In genomic region chr9:132937463-132937901, GRCh38 we compare ENCODE assay signal across 22 cellular contexts. TPM values are rescaled to one million over a fixed set of nuclear protein-coding genes. Genes with fewer than 3 reads are reported as not detected.
DNase-seq lines count a peak whose midpoint lies in the region; ATAC-seq and TF ChIP-seq lines count a peak whose summit lies in the region.
"Had no signal": no experiment of that assay in that cellular context is flagged by ENCODE, and none has a peak within 500 bp of the region (broad histone marks: within the 10 kb centered on the region; RNA-seq: fewer than 3 reads in every experiment).

No MANE protein-coding gene starts in this region.

- no peaks in the 10 kb centered on the region for H3K9me2 ChIP-seq in HCT116 (ENCODE audit: insufficient read depth)
- H3K9me2 ChIP-seq: SK-N-SH had no signal

- no peak overlapping the region for H2AFZ ChIP-seq in HCT116 (ENCODE audit: low read depth, low read length, poor library complexity, severe bottlenecking)

- RAD21 ChIA-PET in HCT116 (lab: Charles Lee; ENCODE audit: low non-redundant PET in 1 of 2, low total read pairs in 2 of 2, uncharacterized antibody in 2 of 2, unreplicated experiment in 2 of 2) = no interaction called here

- H3K27ac ChIP-seq in HCT116 (ENCODE audit: low read depth, low read length) (no peak overlapping the region), RWPE2 (ENCODE audit: poor library complexity, severe bottlenecking) (peak overlapping the region; percentile 10)
- H3K27ac ChIP-seq: tibial artery had no signal

- POLR2A ChIA-PET in HCT116 (lab: Charles Lee) = no interaction called here

- H3K4me1 ChIP-seq in HCT116 (ENCODE audit: control insufficient read depth in 1 of 2, insufficient read depth in 2 of 2, low read length in 2 of 2) = peaks cover 3 to 17% of the 10 kb centered on the region in 2 experiments; a peak in 3 of 4 replicates
- peaks cover 7% of the 10 kb centered on the region for H3K4me1 ChIP-seq in RWPE2 (ENCODE audit: insufficient read depth, poor library complexity, severe bottlenecking)

- H4K20me1 ChIP-seq in HCT116 (ENCODE audit: insufficient read depth) = no peaks in the 10 kb centered on the region

- TF ChIP-seq CTCF in HCT116 (IDR thresholded peaks at IDR 0.05 in 2 of 3, conservative IDR thresholded peaks at IDR 0.05 in 1 of 3; ENCODE audit: borderline replicate concordance in 1 of 3, insufficient read depth in 1 of 3, low read depth in 2 of 3, low read length in 2 of 3) (no peak), RWPE2 (IDR thresholded peaks at IDR 0.05; ENCODE audit: poor library complexity, severe bottlenecking) (no peak)

- BruUV-seq in HCT116 (replicated peaks; lab: Mats Ljungman, UMichigan) = no TSS peak

- no peak for DNase-seq in HCT116 (ENCODE audit: low read depth, low spot score)
- no peak for DNase-seq in RWPE2 (ENCODE audit: low spot score)
- peak; percentile 36 for DNase-seq in iris pigment epithelial cell (ENCODE audit: low read depth)
- DNase-seq in NCI-H524 treated with DMSO at 0.1 percent for 48 hours (lab: John Stamatoyannopoulos, UW) = no peak
- DNase-seq: activated CD4-positive, alpha-beta memory T cell treated with anti-CD3 and anti-CD28 coated beads, Interleukin-2, amount 10 ng/mL, durations not matched to agents 7 days and 5 days; activated CD4-positive, CD25-positive, alpha-beta regulatory T cell; activated naive CD4-positive, alpha-beta T cell; anterior cingulate cortex; central memory CD4-positive, alpha-beta T cell; GDM1; KBM-7; kidney glomerular epithelial cell; mammary epithelial cell; NCI-H1092; NK-92 treated with Interleukin-12 subunit alpha and Interleukin-12 subunit beta, amount 100 ng/mL, for 24 hours; SK-N-SH; stimulated activated CD4-positive, alpha-beta T cell treated with anti-CD3 and anti-CD28 coated beads, Interleukin-4, amount 100 ng/mL, for 1 hour; tibial artery had no signal

- TF ChIP-seq RAD21 in HCT116 (IDR thresholded peaks at IDR 0.05; ENCODE audit: low read depth) = no peak

- H3K4me3 ChIP-seq in HCT116 (replicated peaks in 1 of 2; ENCODE audit: low read depth in 1 of 2, low read length in 2 of 2) (no peak overlapping the region), RWPE2 (ENCODE audit: severe bottlenecking) (no peak overlapping the region)
- H3K4me3 ChIP-seq: tibial artery had no signal

- no peaks in the 10 kb centered on the region for H3K36me3 ChIP-seq in HCT116 (ENCODE audit: control insufficient read depth in 1 of 2, insufficient read depth in 2 of 2, low read length in 2 of 2)
- H3K36me3 ChIP-seq in RWPE2 (ENCODE audit: low read depth) = peaks cover 8% of the 10 kb centered on the region; the same call in 1 of the 2 replicates

- CTCF ChIA-PET in HCT116 (lab: Charles Lee) = no interaction called here

- intact Hi-C loops in HCT116 (cut with micrococcal nuclease) = no loop called here

- no peak for TF ChIP-seq POLR2A in HCT116 (IDR thresholded peaks at IDR 0.05; ENCODE audit: borderline replicate concordance, extremely low read depth, insufficient read depth, insufficient read length)

- ATAC-seq in HCT116 (no peak), RWPE2 (ENCODE audit: low read depth) (peak; percentile 29; the same call in 2 of the 3 replicates), HG02852 (IDR thresholded peaks at IDR 0.05; ENCODE audit: unreplicated experiment) (no peak), HG02870 (IDR thresholded peaks at IDR 0.05; ENCODE audit: unreplicated experiment) (no peak)

- H3K9me3 ChIP-seq in HCT116 (ENCODE audit: control insufficient read depth in 1 of 2, insufficient read depth in 1 of 2, low read depth in 1 of 2, low read length in 2 of 2) (no peaks in the 10 kb centered on the region), RWPE2 (ENCODE audit: severe bottlenecking) (no peaks in the 10 kb centered on the region)
- H3K9me3 ChIP-seq: SK-N-SH, tibial artery had no signal

- no peak overlapping the region for H3K9ac ChIP-seq in HCT116 (ENCODE audit: low read length)
- H3K9ac ChIP-seq: SK-N-SH had no signal

- H3K4me2 ChIP-seq in HCT116 (ENCODE audit: low read length) = peak overlapping the region; percentile 50
- H3K4me2 ChIP-seq: SK-N-SH had no signal

- no peaks in the 10 kb centered on the region for H3K27me3 ChIP-seq in HCT116 (ENCODE audit: insufficient read depth, low read length)
- H3K27me3 ChIP-seq in RWPE2 (ENCODE audit: insufficient read depth, poor library complexity, severe bottlenecking) = no peaks in the 10 kb centered on the region
- H3K27me3 ChIP-seq: tibial artery had no signal

- peaks cover 33% of the 10 kb centered on the region for H3K79me2 ChIP-seq in HCT116 (ENCODE audit: insufficient read depth, low read length)

TF ChIP-seq in HCT116, 20 proteins besides CTCF, POLR2A, EP300 and RAD21:
- TF ChIP-seq EGR1 (IDR thresholded peaks at IDR 0.05; ENCODE audit: low read depth) = no peak
- 0 out of 2 replicates have a peak, but pooled peaks have one; percentile 22 for TF ChIP-seq FOSL1 (IDR thresholded peaks at IDR 0.05; ENCODE audit: low read depth)
- 0 out of 2 replicates have a peak, but pooled peaks have one; percentile 22 for TF ChIP-seq CBX3 (IDR thresholded peaks at IDR 0.05; ENCODE audit: low read depth)

RNA-seq across cellular contexts. Expression of gene TSC1, which starts 6.9 kb away (rescaled TPM):
- 34.5 TPM for total RNA-seq in HCT116 (2021; ENCODE audit: unreplicated experiment)
- 14.6 and 15.2 TPM in 2 replicates for polyA plus RNA-seq in HCT116 (2012)

RNA-seq across cellular contexts. Expression of gene GFI1B, which starts 41.0 kb away (rescaled TPM):
- total RNA-seq in HCT116 (2021; ENCODE audit: unreplicated experiment) = 0.20 TPM
- not detected in 2 replicates for polyA plus RNA-seq in HCT116 (2012)
- total RNA-seq: activated CD4-positive, alpha-beta memory T cell treated with anti-CD3 and anti-CD28 coated beads, Interleukin-2, amount 10 ng/mL, durations not matched to agents 7 days and 5 days; epithelial cell of proximal tubule; mammary epithelial cell; NCI-H460 had no signal
- polyA plus RNA-seq: mammary epithelial cell, SK-N-SH had no signal

RNA-seq across cellular contexts. Expression of gene SPACA9, which starts 58.8 kb away (rescaled TPM):
- 8.0 TPM for total RNA-seq in HCT116 (2021; ENCODE audit: unreplicated experiment)
- polyA plus RNA-seq in HCT116 (2012) = 11.3 and 14.2 TPM in 2 replicates

RNA-seq across cellular contexts. Expression of gene AK8, which starts 59.4 kb away (rescaled TPM):
- 2.5 TPM for total RNA-seq in HCT116 (2021; ENCODE audit: unreplicated experiment)
- 1.7 TPM in 2 replicates for polyA plus RNA-seq in HCT116 (2012)
- total RNA-seq: activated CD4-positive, alpha-beta memory T cell treated with anti-CD3 and anti-CD28 coated beads, Interleukin-2, amount 10 ng/mL, durations not matched to agents 7 days and 5 days had no signal
